ENCODE assay signal across 20 cellular contexts in the genomic region with DNA sequence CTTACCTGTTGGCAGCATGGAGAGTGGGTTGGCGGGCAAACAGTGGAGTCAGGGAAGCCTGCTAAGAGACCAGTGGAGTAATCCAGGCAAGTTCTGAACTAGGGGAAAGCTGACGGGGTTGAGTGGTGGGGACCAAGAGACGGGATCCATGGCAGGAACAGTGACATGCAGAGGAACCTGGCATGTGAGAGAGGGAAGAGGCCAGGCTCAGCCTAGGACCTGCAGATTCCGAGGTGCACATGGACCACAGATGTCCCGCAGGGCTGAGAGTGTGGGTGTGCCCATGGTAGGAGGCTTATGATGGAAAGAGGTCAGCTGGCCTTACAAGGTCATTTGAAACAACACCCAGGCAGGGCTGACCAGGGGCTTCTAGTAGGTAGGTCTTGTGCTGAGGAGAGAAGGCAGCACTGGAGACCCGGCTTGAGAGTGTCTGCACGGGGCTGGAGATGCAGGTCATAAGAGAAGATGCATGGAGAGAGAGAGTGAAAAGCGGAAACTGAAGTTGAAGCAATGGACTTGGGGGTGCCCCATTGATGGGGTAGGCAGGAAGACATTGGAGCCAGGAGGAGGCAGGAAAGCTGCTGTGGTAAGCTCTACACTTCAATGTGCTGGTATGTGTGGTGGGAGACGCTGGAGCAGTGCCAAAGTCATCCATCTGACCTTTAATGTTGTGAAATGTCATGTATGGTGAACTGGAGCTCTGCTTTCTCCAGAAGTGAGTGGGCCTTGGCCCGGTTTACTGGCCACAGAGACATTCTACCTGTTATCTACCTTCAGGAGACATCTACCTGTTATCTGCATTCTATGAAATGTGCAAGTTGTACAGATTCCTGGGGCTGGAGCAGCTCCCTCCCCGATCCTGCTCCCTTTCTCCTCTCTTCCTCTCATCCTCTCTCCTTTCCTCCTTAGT. TPM values are rescaled to one million over a fixed set of nuclear protein-coding genes. Genes with fewer than 3 reads are reported as not detected.
"Had no signal": no experiment of that assay in that cellular context is flagged by ENCODE, and none has a peak within 500 bp of the region (broad histone marks: within the 10 kb centered on the region; RNA-seq: fewer than 3 reads in every experiment).

No MANE protein-coding gene starts in this region.

- H3K4me3 Mint-ChIP-seq: activated naive CD4-positive, alpha-beta T cell treated with anti-CD3 and anti-CD28 coated beads, Interleukin-2, amount 10 ng/mL, durations not matched to agents 7 days and 5 days; stimulated activated effector memory CD8-positive, alpha-beta T cell treated with anti-CD3 and anti-CD28 coated beads, Interleukin-12 subunit alpha, Interleukin-12 subunit beta, amount 100 ng/mL, for 72 hours; stimulated activated naive CD8-positive, alpha-beta T cell treated with anti-CD3 and anti-CD28 coated beads, Interleukin-15, amount 100 ng/mL, for 72 hours; WTC11 had no signal

- H3K36me3 ChIP-seq: esophagus squamous epithelium, gastrocnemius medialis, neutrophil, right lobe of liver, tibial artery, uterus had no signal

- H3K27ac Mint-ChIP-seq: activated naive CD4-positive, alpha-beta T cell treated with anti-CD3 and anti-CD28 coated beads, Interleukin-2, amount 10 ng/mL, durations not matched to agents 7 days and 5 days; stimulated activated effector memory CD8-positive, alpha-beta T cell treated with anti-CD3 and anti-CD28 coated beads, Interleukin-12 subunit alpha, Interleukin-12 subunit beta, amount 100 ng/mL, for 72 hours; stimulated activated naive CD8-positive, alpha-beta T cell treated with anti-CD3 and anti-CD28 coated beads, Interleukin-15, amount 100 ng/mL, for 72 hours; WTC11 had no signal

- H3K36me3 Mint-ChIP-seq: activated naive CD4-positive, alpha-beta T cell treated with anti-CD3 and anti-CD28 coated beads, Interleukin-2, amount 10 ng/mL, durations not matched to agents 7 days and 5 days; naive B cell; stimulated activated effector memory CD8-positive, alpha-beta T cell treated with anti-CD3 and anti-CD28 coated beads, Interleukin-12 subunit alpha, Interleukin-12 subunit beta, amount 100 ng/mL, for 72 hours had no signal

- DNase-seq: activated CD4-positive, alpha-beta T cell treated with anti-CD3 and anti-CD28 coated beads, Interleukin-2, amount 50 U/mL, for 48 hours; activated effector memory CD4-positive, alpha-beta T cell treated with anti-CD3 and anti-CD28 coated beads, Interleukin-2, amount 50 U/mL, for 16 hours; activated naive CD4-positive, alpha-beta T cell treated with anti-CD3 and anti-CD28 coated beads, Interleukin-2, amount 10 ng/mL, durations not matched to agents 7 days and 5 days; dermis blood vessel endothelial cell; effector memory CD4-positive, alpha-beta T cell; esophagus squamous epithelium; gastrocnemius medialis; mesendoderm; naive B cell; right lobe of liver; stimulated activated CD4-positive, alpha-beta T cell treated with anti-CD3 and anti-CD28 coated beads, Interleukin-1b, Interleukin-23, amount 100 ng/mL, for 48 hours; stimulated activated naive CD8-positive, alpha-beta T cell treated with anti-CD3 and anti-CD28 coated beads, Interleukin-15, amount 100 ng/mL, for 72 hours; T-helper 9 cell; tibial artery; uterus had no signal

- H3K4me3 ChIP-seq: esophagus squamous epithelium, gastrocnemius medialis, right lobe of liver, skin epidermis, tibial artery, uterus had no signal

- H3K27ac ChIP-seq: esophagus squamous epithelium, gastrocnemius medialis, neutrophil, right lobe of liver, tibial artery, uterus had no signal

- H3K9me3 ChIP-seq: esophagus squamous epithelium, gastrocnemius medialis, neutrophil, right lobe of liver, tibial artery, uterus had no signal

- H3K9me3 Mint-ChIP-seq: stimulated activated effector memory CD8-positive, alpha-beta T cell treated with anti-CD3 and anti-CD28 coated beads, Interleukin-12 subunit alpha, Interleukin-12 subunit beta, amount 100 ng/mL, for 72 hours had no signal

- H3K27me3 ChIP-seq: uterus had no signal

RNA-seq across cellular contexts. Expression of a gene that starts 4.6 kb away (rescaled TPM):
- total RNA-seq: dermis blood vessel endothelial cell; esophagus squamous epithelium; T-helper 1 cell treated with Interleukin-12 subunit alpha and Interleukin-12 subunit beta and Interleukin-4 antibody, amounts not matched to agents 30 ng/mL and 1 ng/mL, for 36 hours had no signal
